Comparison of ENCODE assay signal across 1 cellular context in the genomic region with DNA sequence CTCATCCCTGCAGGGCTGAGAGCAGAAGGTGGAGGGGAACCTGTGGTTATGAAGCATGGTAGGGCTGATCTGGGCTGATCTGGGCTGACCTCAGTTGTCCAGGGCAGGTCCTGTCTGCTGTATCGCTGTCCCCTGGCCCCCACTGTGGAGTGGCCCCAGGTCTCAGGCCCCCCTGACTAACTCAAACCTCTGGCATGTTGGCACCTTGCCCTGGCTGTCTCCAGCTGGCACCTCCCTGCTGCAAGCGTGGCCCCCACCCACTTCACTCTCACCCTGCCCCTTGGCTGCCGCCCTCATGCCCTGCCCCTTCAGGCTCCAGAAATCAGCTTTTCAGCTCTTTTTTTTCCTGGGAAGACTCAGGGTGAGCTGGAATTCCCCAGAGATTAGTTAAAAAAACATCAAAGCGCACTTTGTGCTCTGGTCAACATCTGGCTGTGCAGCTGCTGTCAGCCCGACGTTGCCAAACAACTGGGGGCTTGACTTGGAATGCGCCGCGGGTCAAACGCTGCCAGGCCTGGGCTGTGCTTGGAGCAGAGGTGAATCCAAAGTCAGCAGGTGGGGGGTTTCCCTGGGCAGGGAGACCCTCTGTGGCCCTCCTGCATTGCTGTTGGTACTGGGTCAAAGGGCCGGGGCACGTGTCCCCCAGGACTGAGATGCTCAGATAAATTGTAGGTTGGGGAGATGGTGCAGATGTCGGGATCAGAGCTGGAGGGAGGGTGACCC.
TF ChIP-seq lines count a peak whose summit lies in the region.

No MANE protein-coding gene starts in this region.

TF ChIP-seq in HepG2, 621 proteins besides CTCF, POLR2A, EP300 and RAD21 (continued from another document and continues in another):
- TF ChIP-seq, protein P1, sequence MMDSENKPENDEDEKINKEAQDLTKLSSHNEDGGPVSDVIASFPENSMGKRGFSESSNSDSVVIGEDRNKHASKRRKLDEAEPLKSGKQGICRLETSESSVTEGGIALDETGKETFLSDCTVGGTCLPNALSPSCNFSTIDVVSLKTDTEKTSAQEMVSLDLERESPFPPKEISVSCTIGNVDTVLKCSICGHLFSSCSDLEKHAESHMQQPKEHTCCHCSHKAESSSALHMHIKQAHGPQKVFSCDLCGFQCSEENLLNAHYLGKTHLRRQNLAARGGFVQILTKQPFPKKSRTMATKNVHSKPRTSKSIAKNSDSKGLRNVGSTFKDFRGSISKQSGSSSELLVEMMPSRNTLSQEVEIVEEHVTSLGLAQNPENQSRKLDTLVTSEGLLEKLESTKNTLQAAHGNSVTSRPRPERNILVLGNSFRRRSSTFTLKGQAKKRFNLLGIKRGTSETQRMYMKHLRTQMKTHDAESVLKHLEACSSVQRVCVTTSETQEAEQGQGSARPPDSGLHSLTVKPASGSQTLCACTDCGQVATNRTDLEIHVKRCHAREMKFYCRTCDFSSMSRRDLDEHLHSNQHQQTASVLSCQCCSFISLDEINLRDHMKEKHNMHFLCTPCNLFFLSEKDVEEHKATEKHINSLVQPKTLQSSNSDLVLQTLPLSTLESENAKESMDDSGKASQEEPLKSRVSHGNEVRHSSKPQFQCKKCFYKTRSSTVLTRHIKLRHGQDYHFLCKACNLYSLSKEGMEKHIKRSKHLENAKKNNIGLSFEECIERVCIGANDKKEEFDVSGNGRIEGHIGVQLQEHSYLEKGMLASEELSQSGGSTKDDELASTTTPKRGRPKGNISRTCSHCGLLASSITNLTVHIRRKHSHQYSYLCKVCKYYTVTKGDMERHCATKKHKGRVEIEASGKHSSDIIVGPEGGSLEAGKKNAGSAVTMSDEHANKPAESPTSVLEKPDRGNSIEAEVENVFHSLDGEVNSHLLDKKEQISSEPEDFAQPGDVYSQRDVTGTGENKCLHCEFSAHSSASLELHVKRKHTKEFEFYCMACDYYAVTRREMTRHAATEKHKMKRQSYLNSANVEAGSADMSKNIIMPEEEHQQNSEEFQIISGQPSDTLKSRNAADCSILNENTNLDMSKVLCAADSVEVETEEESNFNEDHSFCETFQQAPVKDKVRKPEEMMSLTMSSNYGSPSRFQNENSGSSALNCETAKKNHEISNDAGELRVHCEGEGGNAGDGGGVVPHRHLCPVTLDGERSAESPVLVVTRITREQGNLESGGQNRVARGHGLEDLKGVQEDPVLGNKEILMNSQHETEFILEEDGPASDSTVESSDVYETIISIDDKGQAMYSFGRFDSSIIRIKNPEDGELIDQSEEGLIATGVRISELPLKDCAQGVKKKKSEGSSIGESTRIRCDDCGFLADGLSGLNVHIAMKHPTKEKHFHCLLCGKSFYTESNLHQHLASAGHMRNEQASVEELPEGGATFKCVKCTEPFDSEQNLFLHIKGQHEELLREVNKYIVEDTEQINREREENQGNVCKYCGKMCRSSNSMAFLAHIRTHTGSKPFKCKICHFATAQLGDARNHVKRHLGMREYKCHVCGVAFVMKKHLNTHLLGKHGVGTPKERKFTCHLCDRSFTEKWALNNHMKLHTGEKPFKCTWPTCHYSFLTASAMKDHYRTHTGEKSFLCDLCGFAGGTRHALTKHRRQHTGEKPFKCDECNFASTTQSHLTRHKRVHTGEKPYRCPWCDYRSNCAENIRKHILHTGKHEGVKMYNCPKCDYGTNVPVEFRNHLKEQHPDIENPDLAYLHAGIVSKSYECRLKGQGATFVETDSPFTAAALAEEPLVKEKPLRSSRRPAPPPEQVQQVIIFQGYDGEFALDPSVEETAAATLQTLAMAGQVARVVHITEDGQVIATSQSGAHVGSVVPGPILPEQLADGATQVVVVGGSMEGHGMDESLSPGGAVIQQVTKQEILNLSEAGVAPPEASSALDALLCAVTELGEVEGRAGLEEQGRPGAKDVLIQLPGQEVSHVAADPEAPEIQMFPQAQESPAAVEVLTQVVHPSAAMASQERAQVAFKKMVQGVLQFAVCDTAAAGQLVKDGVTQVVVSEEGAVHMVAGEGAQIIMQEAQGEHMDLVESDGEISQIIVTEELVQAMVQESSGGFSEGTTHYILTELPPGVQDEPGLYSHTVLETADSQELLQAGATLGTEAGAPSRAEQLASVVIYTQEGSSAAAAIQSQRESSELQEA (CRISPR knock-in tag; IDR thresholded peaks at IDR 0.05; ENCODE audit: not compliant biosample characterization) = no peak
- TF ChIP-seq, protein P2, sequence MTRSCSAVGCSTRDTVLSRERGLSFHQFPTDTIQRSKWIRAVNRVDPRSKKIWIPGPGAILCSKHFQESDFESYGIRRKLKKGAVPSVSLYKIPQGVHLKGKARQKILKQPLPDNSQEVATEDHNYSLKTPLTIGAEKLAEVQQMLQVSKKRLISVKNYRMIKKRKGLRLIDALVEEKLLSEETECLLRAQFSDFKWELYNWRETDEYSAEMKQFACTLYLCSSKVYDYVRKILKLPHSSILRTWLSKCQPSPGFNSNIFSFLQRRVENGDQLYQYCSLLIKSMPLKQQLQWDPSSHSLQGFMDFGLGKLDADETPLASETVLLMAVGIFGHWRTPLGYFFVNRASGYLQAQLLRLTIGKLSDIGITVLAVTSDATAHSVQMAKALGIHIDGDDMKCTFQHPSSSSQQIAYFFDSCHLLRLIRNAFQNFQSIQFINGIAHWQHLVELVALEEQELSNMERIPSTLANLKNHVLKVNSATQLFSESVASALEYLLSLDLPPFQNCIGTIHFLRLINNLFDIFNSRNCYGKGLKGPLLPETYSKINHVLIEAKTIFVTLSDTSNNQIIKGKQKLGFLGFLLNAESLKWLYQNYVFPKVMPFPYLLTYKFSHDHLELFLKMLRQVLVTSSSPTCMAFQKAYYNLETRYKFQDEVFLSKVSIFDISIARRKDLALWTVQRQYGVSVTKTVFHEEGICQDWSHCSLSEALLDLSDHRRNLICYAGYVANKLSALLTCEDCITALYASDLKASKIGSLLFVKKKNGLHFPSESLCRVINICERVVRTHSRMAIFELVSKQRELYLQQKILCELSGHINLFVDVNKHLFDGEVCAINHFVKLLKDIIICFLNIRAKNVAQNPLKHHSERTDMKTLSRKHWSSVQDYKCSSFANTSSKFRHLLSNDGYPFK (CRISPR knock-in tag; IDR thresholded peaks at IDR 0.05; ENCODE audit: borderline replicate concordance) = peak; percentile 47; the same call in 1 of the 2 replicates
- TF ChIP-seq NR2F6 (IDR thresholded peaks at IDR 0.05) (peak; percentile 67), NR2F6 (CRISPR knock-in tag; IDR thresholded peaks at IDR 0.05) (peak; percentile 83), DNMT1 (CRISPR knock-in tag; IDR thresholded peaks at IDR 0.05) (no peak), GPN1 (CRISPR knock-in tag; IDR thresholded peaks at IDR 0.05; ENCODE audit: borderline replicate concordance) (no peak), MIXL1 (CRISPR knock-in tag; IDR thresholded peaks at IDR 0.05) (0 out of 2 replicates have a peak, but pooled peaks have one; percentile 71), GABPA (IDR thresholded peaks at IDR 0.05; ENCODE audit: low read depth, low read length) (no peak), GABPA (CRISPR knock-in tag; IDR thresholded peaks at IDR 0.05; ENCODE audit: low read depth) (no peak), ZNF451 (CRISPR knock-in tag; IDR thresholded peaks at IDR 0.05) (no peak), NR3C1 (CRISPR knock-in tag; IDR thresholded peaks at IDR 0.05) (no peak), NFIB (CRISPR knock-in tag; IDR thresholded peaks at IDR 0.05; ENCODE audit: borderline replicate concordance) (no peak), MAFK (conservative IDR thresholded peaks at IDR 0.05 in 1 of 2, IDR thresholded peaks at IDR 0.05 in 1 of 2; ENCODE audit: low read length in 2 of 2) (0 out of 4 replicates have a peak, but pooled peaks of 1 of the 2 experiments have one; percentile 13), NCOA5 (CRISPR knock-in tag; IDR thresholded peaks at IDR 0.05) (no peak), KDM6A (CRISPR knock-in tag; IDR thresholded peaks at IDR 0.05; ENCODE audit: low read depth) (peak; percentile 66; the same call in 1 of the 2 replicates), KLF15 (CRISPR knock-in tag; IDR thresholded peaks at IDR 0.05; ENCODE audit: borderline replicate concordance) (no peak), SKI (IDR thresholded peaks at IDR 0.05; ENCODE audit: partially characterized antibody) (peak; percentile 54), ZNF556 (CRISPR knock-in tag; IDR thresholded peaks at IDR 0.05; ENCODE audit: borderline replicate concordance) (peak; percentile 35; the same call in 1 of the 2 replicates), MED13 (CRISPR knock-in tag; IDR thresholded peaks at IDR 0.05) (no peak), TBP (CRISPR knock-in tag; IDR thresholded peaks at IDR 0.05) (no peak), RFX1 (IDR thresholded peaks at IDR 0.05) (no peak), ZNF7 (CRISPR knock-in tag; IDR thresholded peaks at IDR 0.05) (no peak), ZNF317 (CRISPR knock-in tag; IDR thresholded peaks at IDR 0.05) (no peak), NR2F1 (CRISPR knock-in tag; IDR thresholded peaks at IDR 0.05) (peak; percentile 30 to 50; a peak in 1 of 4 replicates), SNAPC2 (CRISPR knock-in tag; IDR thresholded peaks at IDR 0.05) (0 out of 2 replicates have a peak, but pooled peaks have one; percentile 41), MEIS2 (CRISPR knock-in tag; IDR thresholded peaks at IDR 0.05) (peak; percentile 88; the same call in 1 of the 2 replicates), ZNF792 (CRISPR knock-in tag; IDR thresholded peaks at IDR 0.05) (0 out of 2 replicates have a peak, but pooled peaks have one; percentile 61), ELF3 (CRISPR knock-in tag; IDR thresholded peaks at IDR 0.05) (peak; percentile 23; the same call in 1 of the 2 replicates)
- TF ChIP-seq, protein P3, sequence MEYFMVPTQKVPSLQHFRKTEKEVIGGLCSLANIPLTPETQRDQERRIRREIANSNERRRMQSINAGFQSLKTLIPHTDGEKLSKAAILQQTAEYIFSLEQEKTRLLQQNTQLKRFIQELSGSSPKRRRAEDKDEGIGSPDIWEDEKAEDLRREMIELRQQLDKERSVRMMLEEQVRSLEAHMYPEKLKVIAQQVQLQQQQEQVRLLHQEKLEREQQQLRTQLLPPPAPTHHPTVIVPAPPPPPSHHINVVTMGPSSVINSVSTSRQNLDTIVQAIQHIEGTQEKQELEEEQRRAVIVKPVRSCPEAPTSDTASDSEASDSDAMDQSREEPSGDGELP (IDR thresholded peaks at IDR 0.05; ENCODE audit: borderline replicate concordance, low read depth) = peak; percentile 95
- TF ChIP-seq, protein P4, sequence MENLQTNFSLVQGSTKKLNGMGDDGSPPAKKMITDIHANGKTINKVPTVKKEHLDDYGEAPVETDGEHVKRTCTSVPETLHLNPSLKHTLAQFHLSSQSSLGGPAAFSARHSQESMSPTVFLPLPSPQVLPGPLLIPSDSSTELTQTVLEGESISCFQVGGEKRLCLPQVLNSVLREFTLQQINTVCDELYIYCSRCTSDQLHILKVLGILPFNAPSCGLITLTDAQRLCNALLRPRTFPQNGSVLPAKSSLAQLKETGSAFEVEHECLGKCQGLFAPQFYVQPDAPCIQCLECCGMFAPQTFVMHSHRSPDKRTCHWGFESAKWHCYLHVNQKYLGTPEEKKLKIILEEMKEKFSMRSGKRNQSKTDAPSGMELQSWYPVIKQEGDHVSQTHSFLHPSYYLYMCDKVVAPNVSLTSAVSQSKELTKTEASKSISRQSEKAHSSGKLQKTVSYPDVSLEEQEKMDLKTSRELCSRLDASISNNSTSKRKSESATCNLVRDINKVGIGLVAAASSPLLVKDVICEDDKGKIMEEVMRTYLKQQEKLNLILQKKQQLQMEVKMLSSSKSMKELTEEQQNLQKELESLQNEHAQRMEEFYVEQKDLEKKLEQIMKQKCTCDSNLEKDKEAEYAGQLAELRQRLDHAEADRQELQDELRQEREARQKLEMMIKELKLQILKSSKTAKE (CRISPR knock-in tag; IDR thresholded peaks at IDR 0.05; ENCODE audit: borderline replicate concordance) = peak; percentile 78
- TF ChIP-seq, protein P5, sequence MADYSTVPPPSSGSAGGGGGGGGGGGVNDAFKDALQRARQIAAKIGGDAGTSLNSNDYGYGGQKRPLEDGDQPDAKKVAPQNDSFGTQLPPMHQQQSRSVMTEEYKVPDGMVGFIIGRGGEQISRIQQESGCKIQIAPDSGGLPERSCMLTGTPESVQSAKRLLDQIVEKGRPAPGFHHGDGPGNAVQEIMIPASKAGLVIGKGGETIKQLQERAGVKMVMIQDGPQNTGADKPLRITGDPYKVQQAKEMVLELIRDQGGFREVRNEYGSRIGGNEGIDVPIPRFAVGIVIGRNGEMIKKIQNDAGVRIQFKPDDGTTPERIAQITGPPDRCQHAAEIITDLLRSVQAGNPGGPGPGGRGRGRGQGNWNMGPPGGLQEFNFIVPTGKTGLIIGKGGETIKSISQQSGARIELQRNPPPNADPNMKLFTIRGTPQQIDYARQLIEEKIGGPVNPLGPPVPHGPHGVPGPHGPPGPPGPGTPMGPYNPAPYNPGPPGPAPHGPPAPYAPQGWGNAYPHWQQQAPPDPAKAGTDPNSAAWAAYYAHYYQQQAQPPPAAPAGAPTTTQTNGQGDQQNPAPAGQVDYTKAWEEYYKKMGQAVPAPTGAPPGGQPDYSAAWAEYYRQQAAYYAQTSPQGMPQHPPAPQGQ (CRISPR knock-in tag; IDR thresholded peaks at IDR 0.05; ENCODE audit: borderline replicate concordance) = no peak
- TF ChIP-seq, protein P6, sequence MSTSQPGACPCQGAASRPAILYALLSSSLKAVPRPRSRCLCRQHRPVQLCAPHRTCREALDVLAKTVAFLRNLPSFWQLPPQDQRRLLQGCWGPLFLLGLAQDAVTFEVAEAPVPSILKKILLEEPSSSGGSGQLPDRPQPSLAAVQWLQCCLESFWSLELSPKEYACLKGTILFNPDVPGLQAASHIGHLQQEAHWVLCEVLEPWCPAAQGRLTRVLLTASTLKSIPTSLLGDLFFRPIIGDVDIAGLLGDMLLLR (CRISPR knock-in tag; IDR thresholded peaks at IDR 0.05) = no peak
- TF ChIP-seq, protein P7, sequence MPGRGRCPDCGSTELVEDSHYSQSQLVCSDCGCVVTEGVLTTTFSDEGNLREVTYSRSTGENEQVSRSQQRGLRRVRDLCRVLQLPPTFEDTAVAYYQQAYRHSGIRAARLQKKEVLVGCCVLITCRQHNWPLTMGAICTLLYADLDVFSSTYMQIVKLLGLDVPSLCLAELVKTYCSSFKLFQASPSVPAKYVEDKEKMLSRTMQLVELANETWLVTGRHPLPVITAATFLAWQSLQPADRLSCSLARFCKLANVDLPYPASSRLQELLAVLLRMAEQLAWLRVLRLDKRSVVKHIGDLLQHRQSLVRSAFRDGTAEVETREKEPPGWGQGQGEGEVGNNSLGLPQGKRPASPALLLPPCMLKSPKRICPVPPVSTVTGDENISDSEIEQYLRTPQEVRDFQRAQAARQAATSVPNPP (CRISPR knock-in tag; IDR thresholded peaks at IDR 0.05) = peak; percentile 64; the same call in 1 of the 2 replicates
- TF ChIP-seq, protein P8, sequence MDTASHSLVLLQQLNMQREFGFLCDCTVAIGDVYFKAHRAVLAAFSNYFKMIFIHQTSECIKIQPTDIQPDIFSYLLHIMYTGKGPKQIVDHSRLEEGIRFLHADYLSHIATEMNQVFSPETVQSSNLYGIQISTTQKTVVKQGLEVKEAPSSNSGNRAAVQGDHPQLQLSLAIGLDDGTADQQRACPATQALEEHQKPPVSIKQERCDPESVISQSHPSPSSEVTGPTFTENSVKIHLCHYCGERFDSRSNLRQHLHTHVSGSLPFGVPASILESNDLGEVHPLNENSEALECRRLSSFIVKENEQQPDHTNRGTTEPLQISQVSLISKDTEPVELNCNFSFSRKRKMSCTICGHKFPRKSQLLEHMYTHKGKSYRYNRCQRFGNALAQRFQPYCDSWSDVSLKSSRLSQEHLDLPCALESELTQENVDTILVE (CRISPR knock-in tag; IDR thresholded peaks at IDR 0.05) = no peak
